Comparison of ENCODE assay signal across 20 cellular contexts in genomic region chr18:2935438-2936192, GRCh38.
DNase-seq lines count a peak whose midpoint lies in the region; ATAC-seq, FAIRE-seq and TF ChIP-seq lines count a peak whose summit lies in the region.
"Had no signal": no experiment of that assay in that cellular context is flagged by ENCODE, and none has a peak within 500 bp of the region (broad histone marks: within the 10 kb centered on the region; RNA-seq: fewer than 3 reads in every experiment).

No MANE protein-coding gene starts in this region.

- peak overlapping the region; percentile 57 for H3K9ac ChIP-seq in GM23248
- H3K9ac ChIP-seq in adipocyte (ENCODE audit: low read length) = peak overlapping the region; percentile 49
- H3K9ac ChIP-seq: KMS-11 had no signal

- H3K4me1 ChIP-seq in CD4-positive, alpha-beta memory T cell (ENCODE audit: insufficient read depth, low read length) = peaks cover 36% of the 10 kb centered on the region
- peaks cover 21% of the 10 kb centered on the region for H3K4me1 ChIP-seq in GM23248 (ENCODE audit: insufficient read depth)
- peaks cover 18% of the 10 kb centered on the region for H3K4me1 ChIP-seq in adipocyte (ENCODE audit: control insufficient read depth, insufficient read depth, low read length)
- peaks cover 7 to 8% of the 10 kb centered on the region in 2 donors for H3K4me1 ChIP-seq in naive thymus-derived CD4-positive, alpha-beta T cell (ENCODE audit: control insufficient read depth in 2 of 2, insufficient read depth in 2 of 2, low read length in 2 of 2)
- H3K4me1 ChIP-seq in spleen = peaks cover 0 to 37% (median 8%) of the 10 kb centered on the region in 6 donors
- H3K4me1 ChIP-seq: heart left ventricle had no signal

- H3K9me3 Mint-ChIP-seq in CD4-positive, alpha-beta memory T cell = no peaks in the 10 kb centered on the region
- no peaks in the 10 kb centered on the region for H3K9me3 Mint-ChIP-seq in naive thymus-derived CD4-positive, alpha-beta T cell
- H3K9me3 Mint-ChIP-seq: CD14-positive monocyte had no signal

- H3K27me3 Mint-ChIP-seq in CD4-positive, alpha-beta memory T cell = no peaks in the 10 kb centered on the region
- H3K27me3 Mint-ChIP-seq in naive thymus-derived CD4-positive, alpha-beta T cell = no peaks in the 10 kb centered on the region

- H3K27me3 ChIP-seq in CD4-positive, alpha-beta memory T cell (ENCODE audit: insufficient read depth, low read length) = no peaks in the 10 kb centered on the region
- no peaks in the 10 kb centered on the region for H3K27me3 ChIP-seq in GM23248 (replicated peaks; ENCODE audit: insufficient read depth)
- no peaks in the 10 kb centered on the region for H3K27me3 ChIP-seq in adipocyte (replicated peaks; ENCODE audit: control insufficient read depth, insufficient read depth, low read length)
- no peaks in the 10 kb centered on the region for H3K27me3 ChIP-seq in naive thymus-derived CD4-positive, alpha-beta T cell (ENCODE audit: control insufficient read depth in 2 of 2, insufficient read depth in 2 of 2, low read length in 2 of 2)
- no peaks in the 10 kb centered on the region for H3K27me3 ChIP-seq in spleen (replicated peaks in 1 of 7)
- H3K27me3 ChIP-seq: heart left ventricle, upper lobe of left lung had no signal

- intact Hi-C loops in CD4-positive, alpha-beta memory T cell (cut with micrococcal nuclease) = no loop called here
- intact Hi-C loops in naive thymus-derived CD4-positive, alpha-beta T cell (cut with micrococcal nuclease) = no loop called here
- intact Hi-C loops in spleen (cut with DNase I; ENCODE audit: low total_unique reads) = loop anchor here (10.0 kb wide), 2 partner anchors 129 to 219 kb away; no protein-coding TSS in a partner anchor

- no peak for ATAC-seq in naive thymus-derived CD4-positive, alpha-beta T cell
- ATAC-seq: heart left ventricle, left cardiac atrium, Panc1 had no signal

- peak overlapping the region; percentile 55 to 90 (median 82) for H3K27ac Mint-ChIP-seq in CD4-positive, alpha-beta memory T cell
- peak overlapping the region; percentile 4 to 95 (median 73) for H3K27ac Mint-ChIP-seq in naive thymus-derived CD4-positive, alpha-beta T cell

- peak overlapping the region; percentile 75 for H3K4me2 ChIP-seq in GM23248 (ENCODE audit: unreplicated experiment)
- H3K4me2 ChIP-seq: KMS-11 had no signal

- FAIRE-seq in urothelium cell line (lab: Jason Lieb, UNC) = no peak

- H3K36me3 Mint-ChIP-seq in CD4-positive, alpha-beta memory T cell = peaks cover 56 to 87% of the 10 kb centered on the region in 2 donors
- H3K36me3 Mint-ChIP-seq in naive thymus-derived CD4-positive, alpha-beta T cell = peaks cover 0 to 44% (median 23%) of the 10 kb centered on the region in 5 donors

- H3K9me3 ChIP-seq in CD4-positive, alpha-beta memory T cell (ENCODE audit: control insufficient read depth in 1 of 2, low read length in 2 of 2) = no peaks in the 10 kb centered on the region
- H3K9me3 ChIP-seq in GM23248 (ENCODE audit: low read depth) (no peaks in the 10 kb centered on the region), adipocyte (ENCODE audit: control insufficient read depth, low read length) (no peaks in the 10 kb centered on the region), spleen (no peaks in the 10 kb centered on the region)
- H3K9me3 ChIP-seq in naive thymus-derived CD4-positive, alpha-beta T cell (ENCODE audit: control insufficient read depth in 2 of 3, low read length in 3 of 3) = no peaks in the 10 kb centered on the region
- H3K9me3 ChIP-seq: heart left ventricle, upper lobe of left lung had no signal

- TF ChIP-seq CTCF in coronary artery (IDR thresholded peaks at IDR 0.05) (no peak), spleen (IDR thresholded peaks at IDR 0.05 in 8 of 11, conservative IDR thresholded peaks at IDR 0.05 in 3 of 11) (no peak)

- H4K20me1 ChIP-seq in GM23248 (ENCODE audit: insufficient read depth) = no peaks in the 10 kb centered on the region

- H3K27ac ChIP-seq in CD4-positive, alpha-beta memory T cell (ENCODE audit: low read depth, low read length) = no peak overlapping the region
- H3K27ac ChIP-seq in GM23248 = peak overlapping the region; percentile 65
- peak overlapping the region; percentile 15 for H3K27ac ChIP-seq in naive thymus-derived CD4-positive, alpha-beta T cell (ENCODE audit: low read depth, low read length)
- H3K27ac ChIP-seq in coronary artery = no peak overlapping the region
- H3K27ac ChIP-seq in spleen = peak overlapping the region in 1 of 8 donors; percentile 33
- H3K27ac ChIP-seq: epithelial cell of prostate, heart left ventricle, KMS-11 had no signal

- no peak for DNase-seq in CD4-positive, alpha-beta memory T cell
- DNase-seq in GM23248 (peak; percentile 31), adipocyte (ENCODE audit: low read depth) (peak; percentile 79), coronary artery (ENCODE audit: low spot score) (no peak), spleen (no peak), urothelium cell line (ENCODE audit: low spot score) (no peak)
- no peak for DNase-seq in naive thymus-derived CD4-positive, alpha-beta T cell
- no peak for DNase-seq in activated effector memory CD4-positive, alpha-beta T cell treated with anti-CD3 and anti-CD28 coated beads, Interleukin-2, amount 50 U/mL, for 16 hours
- DNase-seq: activated effector memory CD4-positive, alpha-beta T cell treated with Interleukin-2 at 50 U/mL for 16 hours; caudate nucleus; heart left ventricle; left cardiac atrium; NCI-H1417 treated with DMSO at 0.1 percent for 48 hours; NCI-H510A; retina; upper lobe of left lung had no signal

- no peaks in the 10 kb centered on the region for H3K9me2 ChIP-seq in GM23248 (ENCODE audit: insufficient read depth)

- H3K4me1 Mint-ChIP-seq in CD4-positive, alpha-beta memory T cell = peaks cover 31 to 48% (median 39%) of the 10 kb centered on the region in 4 donors
- peaks cover 14 to 49% (median 36%) of the 10 kb centered on the region in 7 donors for H3K4me1 Mint-ChIP-seq in naive thymus-derived CD4-positive, alpha-beta T cell
- H3K4me1 Mint-ChIP-seq: CD14-positive monocyte had no signal

- no peak overlapping the region for H3K4me3 ChIP-seq in CD4-positive, alpha-beta memory T cell (ENCODE audit: low read length in 2 of 2)
- no peak overlapping the region for H3K4me3 ChIP-seq in GM23248
- H3K4me3 ChIP-seq in adipocyte (ENCODE audit: low read length) = no peak overlapping the region
- no peak overlapping the region for H3K4me3 ChIP-seq in naive thymus-derived CD4-positive, alpha-beta T cell (ENCODE audit: low read length)
- H3K4me3 ChIP-seq in coronary artery = no peak overlapping the region
- no peak overlapping the region for H3K4me3 ChIP-seq in spleen
- H3K4me3 ChIP-seq: heart left ventricle, upper lobe of left lung had no signal

- in situ Hi-C loops in GM23248 (cut with MboI) = loop anchor here (10.0 to 25.0 kb wide), 2 partner anchors 102 to 219 kb away; no protein-coding TSS in a partner anchor

- H3F3A ChIP-seq in GM23248 (ENCODE audit: insufficient read depth) = peaks cover 11% of the 10 kb centered on the region

- CTCF ChIA-PET in CD4-positive, alpha-beta memory T cell (lab: Charles Lee; ENCODE audit: partially characterized antibody) = interaction anchor here (0.5 to 9.8 kb wide), 12 partner anchors 11 to 310 kb away, joined by 3 to 263 read pairs (median 30); no protein-coding TSS in a partner anchor
- CTCF ChIA-PET in naive thymus-derived CD4-positive, alpha-beta T cell (lab: Charles Lee) = interaction anchor here (1.2 to 8.7 kb wide), 5 partner anchors 15 to 193 kb away, joined by 4 to 150 read pairs (median 7); no protein-coding TSS in a partner anchor

- no peaks in the 10 kb centered on the region for H3K79me2 ChIP-seq in GM23248 (ENCODE audit: insufficient read depth)

- H3K4me3 Mint-ChIP-seq in CD4-positive, alpha-beta memory T cell = peak overlapping the region in 4 of 8 donors; percentile 2 to 40 (median 8)
- H3K4me3 Mint-ChIP-seq in naive thymus-derived CD4-positive, alpha-beta T cell = no peak overlapping the region
- H3K4me3 Mint-ChIP-seq: CD14-positive monocyte had no signal

- POLR2A ChIA-PET in CD4-positive, alpha-beta memory T cell (lab: Charles Lee; ENCODE audit: partially characterized antibody) = interaction anchor here (0.6 to 2.9 kb wide), 4 partner anchors 12 to 50 kb away, joined by 3 to 18 read pairs (median 4); no protein-coding TSS in a partner anchor
- POLR2A ChIA-PET in naive thymus-derived CD4-positive, alpha-beta T cell (lab: Charles Lee) = interaction anchor here (0.8 to 3.6 kb wide), 5 partner anchors 21 to 127 kb away, joined by 3 to 29 read pairs (median 5); no protein-coding TSS in a partner anchor

- H2AFZ ChIP-seq in GM23248 = 0 out of 2 replicates have a peak overlapping the region, but pooled peaks have one; percentile 46

- 65 to 69% methylated on average over 3 of the region's 3 CpGs for WGBS in GM23248 (ENCODE audit: low coverage in 1 of 2, low lambda C conversion rate in 2 of 2, missing lambda C conversion rate in 2 of 2), 2 experiments
- 84 to 88% (median 86%) methylated on average over 3 of the region's 3 CpGs for WGBS in spleen, 5 donors

- peaks cover 68% of the 10 kb centered on the region for H3K36me3 ChIP-seq in CD4-positive, alpha-beta memory T cell (ENCODE audit: insufficient read depth, low read length)
- H3K36me3 ChIP-seq in GM23248 (ENCODE audit: low read depth) (peaks cover 34% of the 10 kb centered on the region), adipocyte (ENCODE audit: control insufficient read depth, insufficient read depth, low read length, severe bottlenecking) (peaks cover 62% of the 10 kb centered on the region), spleen (peaks cover 0 to 98% (median 63%) of the 10 kb centered on the region in 6 donors)
- H3K36me3 ChIP-seq in naive thymus-derived CD4-positive, alpha-beta T cell (ENCODE audit: control insufficient read depth in 2 of 3, insufficient read depth in 3 of 3, low read length in 3 of 3) = peaks cover 0 to 73% (median 39%) of the 10 kb centered on the region in 3 experiments

- no peak for TF ChIP-seq POLR2A in spleen (IDR thresholded peaks at IDR 0.05)

Comparison
In these comparisons a context has a peak if more than half of its experiments do, and no peak if none do; other contexts are left out.
1. DNase-seq: peak in GM23248 (single experiment) and adipocyte (single experiment); none in CD4-positive, alpha-beta memory T cell (0 of 5), naive thymus-derived CD4-positive, alpha-beta T cell (0 of 9), coronary artery (single experiment), spleen (single experiment), urothelium cell line (single experiment) and activated effector memory CD4-positive, alpha-beta T cell treated with anti-CD3 and anti-CD28 coated beads, Interleukin-2, amount 50 U/mL, for 16 hours (single experiment).
2. H3K27ac ChIP-seq: peak in GM23248 (single experiment) and naive thymus-derived CD4-positive, alpha-beta T cell (single experiment); none in CD4-positive, alpha-beta memory T cell (single experiment) and coronary artery (0 of 2).